In genomic region chr16:971582-971905, GRCh38 we compare ENCODE assay signal across 1 cellular context.
TF ChIP-seq lines count a peak whose summit lies in the region.

No MANE protein-coding gene starts in this region.

TF ChIP-seq in K562, 482 proteins besides CTCF, POLR2A, EP300 and RAD21:
- TF ChIP-seq, protein P1, sequence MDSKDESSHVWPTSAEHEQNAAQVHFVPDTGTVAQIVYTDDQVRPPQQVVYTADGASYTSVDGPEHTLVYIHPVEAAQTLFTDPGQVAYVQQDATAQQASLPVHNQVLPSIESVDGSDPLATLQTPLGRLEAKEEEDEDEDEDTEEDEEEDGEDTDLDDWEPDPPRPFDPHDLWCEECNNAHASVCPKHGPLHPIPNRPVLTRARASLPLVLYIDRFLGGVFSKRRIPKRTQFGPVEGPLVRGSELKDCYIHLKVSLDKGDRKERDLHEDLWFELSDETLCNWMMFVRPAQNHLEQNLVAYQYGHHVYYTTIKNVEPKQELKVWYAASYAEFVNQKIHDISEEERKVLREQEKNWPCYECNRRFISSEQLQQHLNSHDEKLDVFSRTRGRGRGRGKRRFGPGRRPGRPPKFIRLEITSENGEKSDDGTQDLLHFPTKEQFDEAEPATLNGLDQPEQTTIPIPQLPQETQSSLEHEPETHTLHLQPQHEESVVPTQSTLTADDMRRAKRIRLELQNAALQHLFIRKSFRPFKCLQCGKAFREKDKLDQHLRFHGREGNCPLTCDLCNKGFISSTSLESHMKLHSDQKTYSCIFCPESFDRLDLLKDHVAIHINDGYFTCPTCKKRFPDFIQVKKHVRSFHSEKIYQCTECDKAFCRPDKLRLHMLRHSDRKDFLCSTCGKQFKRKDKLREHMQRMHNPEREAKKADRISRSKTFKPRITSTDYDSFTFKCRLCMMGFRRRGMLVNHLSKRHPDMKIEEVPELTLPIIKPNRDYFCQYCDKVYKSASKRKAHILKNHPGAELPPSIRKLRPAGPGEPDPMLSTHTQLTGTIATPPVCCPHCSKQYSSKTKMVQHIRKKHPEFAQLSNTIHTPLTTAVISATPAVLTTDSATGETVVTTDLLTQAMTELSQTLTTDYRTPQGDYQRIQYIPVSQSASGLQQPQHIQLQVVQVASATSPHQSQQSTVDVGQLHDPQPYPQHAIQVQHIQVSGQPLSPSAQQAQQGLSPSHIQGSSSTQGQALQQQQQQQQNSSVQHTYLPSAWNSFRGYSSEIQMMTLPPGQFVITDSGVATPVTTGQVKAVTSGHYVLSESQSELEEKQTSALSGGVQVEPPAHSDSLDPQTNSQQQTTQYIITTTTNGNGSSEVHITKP (IDR thresholded peaks at IDR 0.05; ENCODE audit: partially characterized antibody) = no peak
- TF ChIP-seq CBFA2T2 (conservative IDR thresholded peaks at IDR 0.05) (no peak), FOXJ2 (tag; IDR thresholded peaks at IDR 0.05) (no peak), ZNF354B (CRISPR knock-in tag; IDR thresholded peaks at IDR 0.05) (no peak)
